Comparison of ENCODE assay signal across 8 cellular contexts in genomic region chr4:54233697-54234496, GRCh38. TPM values are rescaled to one million over a fixed set of nuclear protein-coding genes. Genes with fewer than 3 reads are reported as not detected.
A peak's percentile ranks its signal among the peaks of the same experiment; 100 is the strongest.
DNase-seq lines count a peak whose midpoint lies in the region; ATAC-seq lines count a peak whose summit lies in the region.

No MANE protein-coding gene starts in this region.

- no peaks in the 10 kb centered on the region for H3K9me3 Mint-ChIP-seq in activated CD4-positive, alpha-beta memory T cell treated with anti-CD3 and anti-CD28 coated beads for 36 hours

- H3K27ac ChIP-seq in ACC112 (ENCODE audit: low read depth, low read length) = peak overlapping the region; percentile 32

- ATAC-seq in GM18508 (IDR thresholded peaks at IDR 0.05; ENCODE audit: insufficient read depth, unreplicated experiment) (peak; percentile 74), HG03135 (IDR thresholded peaks at IDR 0.05; ENCODE audit: unreplicated experiment) (peak; percentile 23)

- H2AFZ ChIP-seq in ACC112 (ENCODE audit: low read length, unreplicated experiment) = peak overlapping the region; percentile 37

- H3K79me2 ChIP-seq in ACC112 (ENCODE audit: control insufficient read depth, insufficient read depth, low read length, unreplicated experiment) = peaks cover 87% of the 10 kb centered on the region

- peak overlapping the region; percentile 91 for H3K4me3 ChIP-seq in ACC112 (ENCODE audit: low read depth, low read length)

- peaks cover 53% of the 10 kb centered on the region for H3K27me3 Mint-ChIP-seq in activated CD4-positive, alpha-beta memory T cell treated with anti-CD3 and anti-CD28 coated beads for 36 hours

- peaks cover 20% of the 10 kb centered on the region for H3K4me1 Mint-ChIP-seq in activated CD4-positive, alpha-beta memory T cell treated with anti-CD3 and anti-CD28 coated beads for 36 hours (ENCODE audit: low read depth)

- H3K27ac Mint-ChIP-seq in activated CD4-positive, alpha-beta memory T cell treated with anti-CD3 and anti-CD28 coated beads for 36 hours = no peak overlapping the region

- CTCF ChIA-PET in activated CD4-positive, alpha-beta memory T cell treated with anti-CD3 and anti-CD28 coated beads for 36 hours (lab: Charles Lee) = interaction anchor here (0.5 to 4.4 kb wide), 73 partner anchors 7 to 1857 kb away, joined by 3 to 99 read pairs (median 4); partner anchors contain the start of genes CHIC2, KIT and SRD5A3

- H3K36me3 Mint-ChIP-seq in activated CD4-positive, alpha-beta memory T cell treated with anti-CD3 and anti-CD28 coated beads for 36 hours = no peaks in the 10 kb centered on the region

- DNase-seq in NCI-H510A treated with DMSO at 0.1 percent for 48 hours (lab: John Stamatoyannopoulos, UW) (peak; percentile 94), lung microvascular endothelial cell (ENCODE audit: low read depth in 2 of 2) (peak; percentile 84 to 89)
- DNase-seq in activated CD4-positive, alpha-beta memory T cell treated with anti-CD3 and anti-CD28 coated beads for 36 hours = peak; percentile 72
- DNase-seq in effector CD8-positive, alpha-beta T cell (lab: John Stamatoyannopoulos, UW) = peak; percentile 54
- peak; percentile 36 to 60 (median 43) for DNase-seq in stimulated activated CD4-positive, alpha-beta T cell treated with anti-CD3 and anti-CD28 coated beads, TNF-alpha, amount 100 ng/mL, for 4 hours (ENCODE audit: low read depth in 3 of 3)

- peaks cover 5% of the 10 kb centered on the region; the same call in 1 of the 2 replicates for H3K36me3 ChIP-seq in ACC112 (ENCODE audit: insufficient read depth, low read length)

- peaks cover 17% of the 10 kb centered on the region for H3K4me1 ChIP-seq in ACC112 (ENCODE audit: control insufficient read depth, insufficient read depth, low read length, unreplicated experiment)

- no peaks in the 10 kb centered on the region for H3K27me3 ChIP-seq in ACC112 (ENCODE audit: insufficient read depth, low read length)

- POLR2A ChIA-PET in activated CD4-positive, alpha-beta memory T cell treated with anti-CD3 and anti-CD28 coated beads for 36 hours (lab: Charles Lee) = interaction anchor here (1.2 kb wide), 1 partner anchor 326 kb away, joined by 3 read pairs; no protein-coding TSS in a partner anchor

- intact Hi-C loops in activated CD4-positive, alpha-beta memory T cell treated with anti-CD3 and anti-CD28 coated beads for 36 hours (cut with micrococcal nuclease) = loop anchor here (1.0 to 5.0 kb wide), 9 partner anchors 10 to 1857 kb away; partner anchors contain the start of gene SCFD2

- H3K4me3 Mint-ChIP-seq in activated CD4-positive, alpha-beta memory T cell treated with anti-CD3 and anti-CD28 coated beads for 36 hours = peak overlapping the region; percentile 63

RNA-seq across cellular contexts. Expression of gene PDGFRA, which starts 4.8 kb away (rescaled TPM):
- total RNA-seq in activated CD4-positive, alpha-beta memory T cell treated with anti-CD3 and anti-CD28 coated beads for 36 hours = not detected
- total RNA-seq in lung microvascular endothelial cell = 0.20 and 0.44 TPM in 2 replicates

Comparison
In these comparisons a context has a peak if more than half of its experiments do, and no peak if none do; other contexts are left out.
1. Peak in every context shown above with its lines: DNase-seq, ATAC-seq, H3K4me3 ChIP-seq and H3K27ac ChIP-seq.
2. DNase-seq: peak in every context shown above with its lines; median percentile 94 in NCI-H510A treated with DMSO at 0.1 percent for 48 hours; 86 in lung microvascular endothelial cell; 72 in activated CD4-positive, alpha-beta memory T cell treated with anti-CD3 and anti-CD28 coated beads for 36 hours; 54 in effector CD8-positive, alpha-beta T cell; 43 in stimulated activated CD4-positive, alpha-beta T cell treated with anti-CD3 and anti-CD28 coated beads, TNF-alpha, amount 100 ng/mL, for 4 hours.